25 cellular contexts compared by ENCODE assay signal in the genomic region with DNA sequence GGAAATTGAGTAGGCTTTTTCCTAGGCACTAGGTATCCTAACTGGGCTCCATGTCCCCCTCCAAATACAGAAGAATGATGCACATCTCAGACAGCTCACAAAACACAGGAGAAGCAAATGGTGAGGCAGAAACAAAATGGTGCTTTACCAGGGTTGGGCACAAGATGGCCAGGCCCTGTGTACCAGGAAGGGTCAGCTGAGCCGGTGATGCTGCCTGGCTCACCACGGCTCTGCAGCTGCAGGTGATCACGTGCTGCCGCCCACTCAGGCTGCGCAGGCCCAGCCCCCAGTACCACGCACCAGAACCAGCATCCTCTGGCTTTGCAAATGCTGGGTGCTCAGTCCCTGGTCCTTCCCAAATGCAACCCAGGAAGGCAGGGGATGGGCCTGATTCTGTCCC. TPM values are rescaled to one million over a fixed set of nuclear protein-coding genes. Genes with fewer than 3 reads are reported as not detected.
A peak's percentile ranks its signal among the peaks of the same experiment; 100 is the strongest.
DNase-seq lines count a peak whose midpoint lies in the region; ATAC-seq and TF ChIP-seq lines count a peak whose summit lies in the region.
"Had no signal": no experiment of that assay in that cellular context is flagged by ENCODE, and none has a peak within 500 bp of the region (broad histone marks: within the 10 kb centered on the region; RNA-seq: fewer than 3 reads in every experiment).

No MANE protein-coding gene starts in this region.

- H2BK15ac ChIP-seq in mesenchymal stem cell (ENCODE audit: low read depth, poor library complexity, severe bottlenecking): no peak overlapping the region

- no peak for TF ChIP-seq POLR2A in breast epithelium (IDR thresholded peaks at IDR 0.05)

- H3K4me3 ChIP-seq in mammary epithelial cell (replicated peaks in 1 of 3; ENCODE audit: insufficient read depth in 1 of 3, low read depth in 2 of 3, low read length in 3 of 3): no peak overlapping the region
- no peak overlapping the region for H3K4me3 ChIP-seq in breast epithelium
- H3K4me3 ChIP-seq in mesenchymal stem cell (ENCODE audit: insufficient read depth in 1 of 2, low read depth in 1 of 2, low read length in 2 of 2): no peak overlapping the region
- H3K4me3 ChIP-seq: PC-9, suprapubic skin, vagina had no signal

- peak overlapping the region; percentile 93 for H3K4me2 ChIP-seq in mammary epithelial cell (ENCODE audit: insufficient read depth, low read depth, low read length)
- no peak overlapping the region for H3K4me2 ChIP-seq in mesenchymal stem cell (ENCODE audit: low read length, poor library complexity, severe bottlenecking)
- H3K4me2 ChIP-seq: KMS-11, PC-9 had no signal

- in situ Hi-C loops in mammary epithelial cell (cut with MboI; ENCODE audit: low sequenced_read_pairs in 2 of 2): loop anchor here (25.0 kb wide), 1 partner anchor 386 kb away; no protein-coding TSS in a partner anchor

- H3K4me1 ChIP-seq in mammary epithelial cell (ENCODE audit: insufficient read depth, low read length) (peaks cover 42% of the 10 kb centered on the region), breast epithelium (no peaks in the 10 kb centered on the region), mesenchymal stem cell (ENCODE audit: control insufficient read depth, insufficient read depth, low read depth, low read length) (peaks cover 3% of the 10 kb centered on the region)
- H3K4me1 ChIP-seq: vagina had no signal

- peaks cover 44% of the 10 kb centered on the region for H3K27me3 Mint-ChIP-seq in WTC11 (ENCODE audit: low read depth)
- peaks cover 26% of the 10 kb centered on the region for H3K27me3 Mint-ChIP-seq in activated T-cell treated with anti-CD3 and anti-CD28 coated beads, Interleukin-2, amount 50 U/mL, for 4 hours (ENCODE audit: low read depth)

- no peak overlapping the region for H2BK12ac ChIP-seq in mesenchymal stem cell (ENCODE audit: low read length in 2 of 2)

- CTCF ChIA-PET in mammary epithelial cell (lab: Charles Lee; ENCODE audit: low non-redundant PET): no interaction called here
- CTCF ChIA-PET in WTC11 (lab: Charles Lee): interaction anchor here (0.6 to 1.6 kb wide), 4 partner anchors 220 to 462 kb away, joined by 3 to 5 read pairs (median 3); no protein-coding TSS in a partner anchor

- H3K79me1 ChIP-seq in mesenchymal stem cell (replicated peaks; ENCODE audit: low read length, poor library complexity, severe bottlenecking): no peaks in the 10 kb centered on the region

- peaks cover 12% of the 10 kb centered on the region for H3K4me1 Mint-ChIP-seq in WTC11
- no peaks in the 10 kb centered on the region for H3K4me1 Mint-ChIP-seq in activated T-cell treated with anti-CD3 and anti-CD28 coated beads, Interleukin-2, amount 50 U/mL, for 4 hours (ENCODE audit: low read depth)
- H3K4me1 Mint-ChIP-seq: CD14-positive monocyte had no signal

- no peaks in the 10 kb centered on the region for H3K36me3 Mint-ChIP-seq in WTC11
- H3K36me3 Mint-ChIP-seq in activated T-cell treated with anti-CD3 and anti-CD28 coated beads, Interleukin-2, amount 50 U/mL, for 4 hours (ENCODE audit: insufficient read depth): no peaks in the 10 kb centered on the region

- peaks cover 14% of the 10 kb centered on the region for H3K79me2 ChIP-seq in mammary epithelial cell (ENCODE audit: insufficient read depth, low read length)

- H4K8ac ChIP-seq in mesenchymal stem cell (ENCODE audit: low read length): no peak overlapping the region

- H3K4me3 Mint-ChIP-seq in WTC11: no peak overlapping the region
- no peak overlapping the region for H3K4me3 Mint-ChIP-seq in activated T-cell treated with anti-CD3 and anti-CD28 coated beads, Interleukin-2, amount 50 U/mL, for 4 hours

- no peak for TF ChIP-seq CTCF in mammary epithelial cell (conservative IDR thresholded peaks at IDR 0.05 in 1 of 2, IDR thresholded peaks at IDR 0.05 in 1 of 2; ENCODE audit: extremely low read depth in 1 of 2, insufficient read depth in 1 of 2, low read depth in 1 of 2, low read length in 2 of 2)
- TF ChIP-seq CTCF in breast epithelium (IDR thresholded peaks at IDR 0.05): no peak
- TF ChIP-seq CTCF in WTC11 (IDR thresholded peaks at IDR 0.05): no peak

- no peaks in the 10 kb centered on the region for H3K9me3 ChIP-seq in mammary epithelial cell (replicated peaks; ENCODE audit: insufficient read depth, low read length)
- H3K9me3 ChIP-seq in breast epithelium: no peaks in the 10 kb centered on the region
- H3K9me3 ChIP-seq in mesenchymal stem cell (ENCODE audit: control insufficient read depth, low read length): no peaks in the 10 kb centered on the region
- H3K9me3 ChIP-seq: suprapubic skin, vagina had no signal

- ATAC-seq in WTC11 (no peak), HG02759 (IDR thresholded peaks at IDR 0.05; ENCODE audit: unreplicated experiment) (no peak)
- no peak for ATAC-seq in activated T-cell treated with anti-CD3 and anti-CD28 coated beads, Interleukin-2, amount 50 U/mL, for 4 hours
- ATAC-seq: activated T-cell treated with anti-CD3 and anti-CD28 coated beads, Interleukin-2, amount 50 U/mL, for 72 hours had no signal

- H2AK5ac ChIP-seq in mesenchymal stem cell (ENCODE audit: low read length, severe bottlenecking): no peak overlapping the region

- H2BK5ac ChIP-seq in mesenchymal stem cell (ENCODE audit: low read depth, low read length, poor library complexity, severe bottlenecking): no peak overlapping the region

- no peaks in the 10 kb centered on the region for H4K20me1 ChIP-seq in mammary epithelial cell (ENCODE audit: insufficient read depth, low read length)

- no peak overlapping the region for H3K4ac ChIP-seq in mesenchymal stem cell (ENCODE audit: low read depth in 1 of 2, low read length in 2 of 2)

- H3K27me3 ChIP-seq in mammary epithelial cell (ENCODE audit: insufficient read depth, low read length) (no peaks in the 10 kb centered on the region), breast epithelium (peaks cover 0 to 38% of the 10 kb centered on the region in 2 donors), mesenchymal stem cell (ENCODE audit: control insufficient read depth in 1 of 2, insufficient read depth in 1 of 2, low read length in 2 of 2) (peaks cover 18 to 19% of the 10 kb centered on the region in 2 experiments)
- H3K27me3 ChIP-seq: vagina had no signal

- DNase-seq in mammary epithelial cell (no peak), breast epithelium (ENCODE audit: low spot score in 2 of 2) (no peak), WTC11 (ENCODE audit: low spot score) (no peak), mesenchymal stem cell (no peak), hippocampal formation (lab: John Stamatoyannopoulos, UW) (no peak)
- no peak for DNase-seq in activated T-cell treated with anti-CD3 and anti-CD28 coated beads, Interleukin-2, amount 50 U/mL, for 4 hours
- DNase-seq: activated CD4-positive, alpha-beta T cell treated with anti-CD3 and anti-CD28 coated beads for 4 hours; activated naive CD4-positive, alpha-beta T cell treated with anti-CD3 and anti-CD28 coated beads, Interleukin-2, amount 50 U/mL, for 16 hours; activated T-cell treated with anti-CD3 and anti-CD28 coated beads, Interleukin-2, amount 50 U/mL, for 72 hours; aorta; DND-41; foreskin fibroblast; NCI-H2171 treated with DMSO at 0.1 percent for 48 hours; PC-9; SIG-M5; T-helper 1 cell had no signal

- dilution Hi-C loops in mammary epithelial cell (cut with HindIII; ENCODE audit: low sequenced_read_pairs): no loop called here

- no peak overlapping the region for H2BK120ac ChIP-seq in mesenchymal stem cell (ENCODE audit: low read depth, low read length)

- no peak overlapping the region for H3K14ac ChIP-seq in mesenchymal stem cell (ENCODE audit: low read length in 2 of 2)

- H2AFZ ChIP-seq in mammary epithelial cell (ENCODE audit: low read depth, low read length) (no peak overlapping the region), mesenchymal stem cell (ENCODE audit: low read depth, low read length) (no peak overlapping the region)
- H2AFZ ChIP-seq: PC-9 had no signal

- POLR2A ChIA-PET in WTC11 (lab: Charles Lee): no interaction called here

- no peaks in the 10 kb centered on the region for H3K9me3 Mint-ChIP-seq in WTC11
- H3K9me3 Mint-ChIP-seq in activated T-cell treated with anti-CD3 and anti-CD28 coated beads, Interleukin-2, amount 50 U/mL, for 4 hours: no peaks in the 10 kb centered on the region
- H3K9me3 Mint-ChIP-seq: activated T-cell treated with anti-CD3 and anti-CD28 coated beads, Interleukin-2, amount 50 U/mL, for 72 hours; neural crest cell had no signal

- H4K91ac ChIP-seq in mesenchymal stem cell (ENCODE audit: low read length): peak overlapping the region; percentile 18

- intact Hi-C loops in mammary epithelial cell (cut with micrococcal nuclease): loop anchor here (2.0 to 10.0 kb wide), 3 partner anchors 39 to 253 kb away; no protein-coding TSS in a partner anchor
- intact Hi-C loops in breast epithelium (cut with DNase I; ENCODE audit: low total_unique reads): loop anchor here (10.0 kb wide), 1 partner anchor 207 kb away; no protein-coding TSS in a partner anchor

- WGBS in mammary epithelial cell (ENCODE audit: low coverage, missing lambda C conversion rate): 94% methylated on average over 6 of the region's 6 CpGs
- 78% methylated on average over 6 of the region's 6 CpGs for WGBS in mesenchymal stem cell

- no peak overlapping the region for H3K18ac ChIP-seq in mesenchymal stem cell (ENCODE audit: low read depth in 1 of 2, low read length in 2 of 2)

- H3K23ac ChIP-seq in mesenchymal stem cell (ENCODE audit: low read length in 2 of 2): no peak overlapping the region

- H3K27ac Mint-ChIP-seq in WTC11: no peak overlapping the region
- H3K27ac Mint-ChIP-seq: activated T-cell treated with anti-CD3 and anti-CD28 coated beads, Interleukin-2, amount 50 U/mL, for 72 hours; CD14-positive monocyte had no signal

- BruUV-seq in mammary epithelial cell (replicated peaks; lab: Mats Ljungman, UMichigan): no TSS peak

- H3K36me3 ChIP-seq in mammary epithelial cell (ENCODE audit: insufficient read depth, low read length) (no peaks in the 10 kb centered on the region), breast epithelium (no peaks in the 10 kb centered on the region), mesenchymal stem cell (ENCODE audit: control insufficient read depth in 1 of 2, insufficient read depth in 2 of 2, low read depth in 1 of 2, low read length in 2 of 2) (no peaks in the 10 kb centered on the region)
- H3K36me3 ChIP-seq: suprapubic skin, vagina had no signal

- H3K27ac ChIP-seq in mammary epithelial cell (ENCODE audit: insufficient read depth, low read depth, low read length) (no peak overlapping the region), breast epithelium (no peak overlapping the region), mesenchymal stem cell (ENCODE audit: low read length, poor library complexity, severe bottlenecking) (no peak overlapping the region)
- H3K27ac ChIP-seq: KMS-11, PC-9, suprapubic skin, vagina had no signal

- H3K9ac ChIP-seq in mammary epithelial cell (ENCODE audit: insufficient read depth, low read length) (no peak overlapping the region), mesenchymal stem cell (ENCODE audit: low read length) (no peak overlapping the region)
- H3K9ac ChIP-seq: KMS-11 had no signal

RNA-seq across cellular contexts. Expression of gene DSCAM, which starts 1.0 kb away (rescaled TPM):
- 1 to 10 TPM; 4.7 to 8.1 TPM for total RNA-seq in mammary epithelial cell
- polyA plus RNA-seq in mammary epithelial cell: 3.6 TPM
- 7.0 TPM for polyA minus RNA-seq in mammary epithelial cell
- under 1 TPM in 2 of 3 donors, not detected in 1; 0.33 to 0.44 TPM for total RNA-seq in breast epithelium
- 0.09 to 0.14 TPM (median 0.13 TPM) in 3 replicates for total RNA-seq in WTC11 (2021)
- polyA plus RNA-seq in mesenchymal stem cell (2013, experiment 1 of 2): not detected
- not detected for polyA plus RNA-seq in mesenchymal stem cell (2013, experiment 2 of 2)
- total RNA-seq in activated T-cell treated with anti-CD3 and anti-CD28 coated beads, Interleukin-2, amount 50 U/mL, for 4 hours: not detected
- total RNA-seq: activated CD8-positive, alpha-beta memory T cell treated with anti-CD3 and anti-CD28 coated beads for 36 hours; activated T-cell treated with anti-CD3 and anti-CD28 coated beads, Interleukin-2, amount 50 U/mL, for 72 hours; aorta; dermis microvascular lymphatic vessel endothelial cell; PC-9; pulmonary artery endothelial cell; vagina had no signal
- polyA plus RNA-seq: aorta, CD14-positive monocyte had no signal
